1 cellular context compared by ENCODE assay signal in the genomic region with DNA sequence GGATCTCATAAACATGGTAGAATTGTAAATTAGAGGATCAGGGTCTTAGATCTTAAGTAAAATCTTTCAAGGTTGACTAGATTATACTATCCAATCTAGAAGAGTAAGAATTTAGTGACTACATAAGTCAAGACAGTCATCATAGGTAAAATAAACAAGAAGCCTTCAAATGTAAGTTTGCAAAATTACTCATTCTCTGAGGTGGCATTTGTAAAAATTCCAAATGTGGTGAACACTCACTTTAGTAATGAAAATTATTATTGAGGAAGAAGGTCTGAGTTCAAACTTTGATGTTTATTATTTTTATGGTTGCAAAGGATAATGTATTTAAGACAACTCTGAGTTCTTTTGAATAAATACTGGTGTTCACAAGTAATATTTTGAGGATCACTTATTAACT.
A peak's percentile ranks its signal among the peaks of the same experiment; 100 is the strongest.
TF ChIP-seq lines count a peak whose summit lies in the region.

No MANE protein-coding gene starts in this region.

TF ChIP-seq in IMR-90, 13 proteins besides CTCF, POLR2A, EP300 and RAD21:
- peak; percentile 19; the same call in 1 of the 2 replicates for TF ChIP-seq CEBPB (IDR thresholded peaks at IDR 0.05; ENCODE audit: low read depth, low read length)
- TF ChIP-seq MXI1 (IDR thresholded peaks at IDR 0.05; ENCODE audit: borderline replicate concordance, low read depth, low read length) = no peak
- no peak for TF ChIP-seq RFX5 (IDR thresholded peaks at IDR 0.05; ENCODE audit: low read depth, low read length)
- peak; percentile 33; the same call in 1 of the 2 replicates for TF ChIP-seq FOS (IDR thresholded peaks at IDR 0.05; ENCODE audit: low read depth, low read length)
- 0 out of 2 replicates have a peak, but pooled peaks have one; percentile 8 for TF ChIP-seq MAFK (IDR thresholded peaks at IDR 0.05; ENCODE audit: low read depth, low read length)
